ENCODE assay signal across 8 cellular contexts in genomic region chr9:104927912-104928740, GRCh38. TPM values are rescaled to one million over a fixed set of nuclear protein-coding genes. Genes with fewer than 3 reads are reported as not detected.
A peak's percentile ranks its signal among the peaks of the same experiment; 100 is the strongest.
DNase-seq lines count a peak whose midpoint lies in the region; ATAC-seq and TF ChIP-seq lines count a peak whose summit lies in the region.

A gene with protein sequence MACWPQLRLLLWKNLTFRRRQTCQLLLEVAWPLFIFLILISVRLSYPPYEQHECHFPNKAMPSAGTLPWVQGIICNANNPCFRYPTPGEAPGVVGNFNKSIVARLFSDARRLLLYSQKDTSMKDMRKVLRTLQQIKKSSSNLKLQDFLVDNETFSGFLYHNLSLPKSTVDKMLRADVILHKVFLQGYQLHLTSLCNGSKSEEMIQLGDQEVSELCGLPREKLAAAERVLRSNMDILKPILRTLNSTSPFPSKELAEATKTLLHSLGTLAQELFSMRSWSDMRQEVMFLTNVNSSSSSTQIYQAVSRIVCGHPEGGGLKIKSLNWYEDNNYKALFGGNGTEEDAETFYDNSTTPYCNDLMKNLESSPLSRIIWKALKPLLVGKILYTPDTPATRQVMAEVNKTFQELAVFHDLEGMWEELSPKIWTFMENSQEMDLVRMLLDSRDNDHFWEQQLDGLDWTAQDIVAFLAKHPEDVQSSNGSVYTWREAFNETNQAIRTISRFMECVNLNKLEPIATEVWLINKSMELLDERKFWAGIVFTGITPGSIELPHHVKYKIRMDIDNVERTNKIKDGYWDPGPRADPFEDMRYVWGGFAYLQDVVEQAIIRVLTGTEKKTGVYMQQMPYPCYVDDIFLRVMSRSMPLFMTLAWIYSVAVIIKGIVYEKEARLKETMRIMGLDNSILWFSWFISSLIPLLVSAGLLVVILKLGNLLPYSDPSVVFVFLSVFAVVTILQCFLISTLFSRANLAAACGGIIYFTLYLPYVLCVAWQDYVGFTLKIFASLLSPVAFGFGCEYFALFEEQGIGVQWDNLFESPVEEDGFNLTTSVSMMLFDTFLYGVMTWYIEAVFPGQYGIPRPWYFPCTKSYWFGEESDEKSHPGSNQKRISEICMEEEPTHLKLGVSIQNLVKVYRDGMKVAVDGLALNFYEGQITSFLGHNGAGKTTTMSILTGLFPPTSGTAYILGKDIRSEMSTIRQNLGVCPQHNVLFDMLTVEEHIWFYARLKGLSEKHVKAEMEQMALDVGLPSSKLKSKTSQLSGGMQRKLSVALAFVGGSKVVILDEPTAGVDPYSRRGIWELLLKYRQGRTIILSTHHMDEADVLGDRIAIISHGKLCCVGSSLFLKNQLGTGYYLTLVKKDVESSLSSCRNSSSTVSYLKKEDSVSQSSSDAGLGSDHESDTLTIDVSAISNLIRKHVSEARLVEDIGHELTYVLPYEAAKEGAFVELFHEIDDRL (N-terminal part only) (minus strand): TSS chr9:104928155. CDS start chr9:104903679, 24,476 bp downstream.

- peak within 1 kb of the TSS; percentile 88 for H3K4me3 ChIP-seq in PC-3 (ENCODE audit: low read length)

- no peaks in the 10 kb centered on the region for H3K4me1 ChIP-seq in PC-3 (ENCODE audit: insufficient read depth, low read length)

- peak within 1 kb of the TSS; percentile 96 for H3K4me3 Mint-ChIP-seq in activated T-cell treated with anti-CD3 and anti-CD28 coated beads, Interleukin-2, amount 50 U/mL, for 72 hours

- BruUV-seq in PC-3 (replicated peaks; lab: Mats Ljungman, UMichigan) = no TSS peak

- CTCF ChIA-PET in PC-3 (lab: Charles Lee) = no interaction called here

- H3K27me3 Mint-ChIP-seq in activated T-cell treated with anti-CD3 and anti-CD28 coated beads, Interleukin-2, amount 50 U/mL, for 72 hours (ENCODE audit: low read depth) = peaks cover 20% of the 10 kb centered on the region

- in situ Hi-C loops in G401 (cut with HindIII; ENCODE audit: low sequenced_read_pairs) = no loop called here

- peak within 1 kb of the TSS; percentile 76 for H2AFZ ChIP-seq in PC-3 (ENCODE audit: low read length)

- no peaks in the 10 kb centered on the region for H3K36me3 ChIP-seq in PC-3 (ENCODE audit: low read depth, low read length)

- ATAC-seq in HG03135 (IDR thresholded peaks at IDR 0.05; ENCODE audit: unreplicated experiment) (peak; percentile 53), PC-3 (peak; percentile 55), esophagus mucosa (peak; percentile 87), GM21576 (IDR thresholded peaks at IDR 0.05; ENCODE audit: unreplicated experiment) (no peak)
- peak; percentile 70 for ATAC-seq in activated T-cell treated with anti-CD3 and anti-CD28 coated beads, Interleukin-2, amount 50 U/mL, for 72 hours (replicated peaks in 1 of 2)

- no peaks in the 10 kb centered on the region for H3K9me2 ChIP-seq in PC-3 (replicated peaks; ENCODE audit: low read length)

- H3K4me2 ChIP-seq in PC-3 (ENCODE audit: low read length) = peak within 1 kb of the TSS; percentile 98

- peak; percentile 77 for DNase-seq in G401 (ENCODE audit: low spot score)
- peak; percentile 58 for DNase-seq in PC-3
- DNase-seq in activated T-cell treated with anti-CD3 and anti-CD28 coated beads, Interleukin-2, amount 50 U/mL, for 72 hours = peak; percentile 85 to 87
- peak; percentile 92 for DNase-seq in mucosa of gallbladder (ENCODE audit: low spot score)
- peak; percentile 82 for DNase-seq in stimulated activated CD8-positive, alpha-beta memory T cell treated with anti-CD3 and anti-CD28 coated beads, Interleukin-4, amount 100 ng/mL, for 48 hours

- intact Hi-C loops in PC-3 (cut with micrococcal nuclease) = loop anchor here (1.0 to 10.0 kb wide), 6 partner anchors 40 to 484 kb away; no protein-coding TSS in a partner anchor

- POLR2A ChIA-PET in PC-3 (lab: Charles Lee; ENCODE audit: unreplicated experiment) = no interaction called here

- peak within 1 kb of the TSS; percentile 68 for H3K9ac ChIP-seq in PC-3 (ENCODE audit: low read length)

- no peaks in the 10 kb centered on the region for H3K79me2 ChIP-seq in PC-3 (ENCODE audit: low read length)

- no peak for TF ChIP-seq CTCF in PC-3 (conservative IDR thresholded peaks at IDR 0.05; ENCODE audit: low read depth, low read length)

- H3K9me3 ChIP-seq in PC-3 (ENCODE audit: low read length) = no peaks in the 10 kb centered on the region

- peaks cover 22% of the 10 kb centered on the region for H3K4me1 Mint-ChIP-seq in activated T-cell treated with anti-CD3 and anti-CD28 coated beads, Interleukin-2, amount 50 U/mL, for 72 hours (ENCODE audit: low read depth)

- H4K20me1 ChIP-seq in PC-3 (ENCODE audit: low read length) = no peaks in the 10 kb centered on the region

- no peaks in the 10 kb centered on the region for H3K9me3 Mint-ChIP-seq in activated T-cell treated with anti-CD3 and anti-CD28 coated beads, Interleukin-2, amount 50 U/mL, for 72 hours

- H3K27me3 ChIP-seq in PC-3 (ENCODE audit: low read length) = no peaks in the 10 kb centered on the region

- peak within 1 kb of the TSS; percentile 81 for H3K27ac Mint-ChIP-seq in activated T-cell treated with anti-CD3 and anti-CD28 coated beads, Interleukin-2, amount 50 U/mL, for 72 hours

- H3F3A ChIP-seq in PC-3 (ENCODE audit: low read length, unreplicated experiment) = no peaks in the 10 kb centered on the region

- peaks cover 3 to 7% of the 10 kb centered on the region in 2 donors for H3K36me3 Mint-ChIP-seq in activated T-cell treated with anti-CD3 and anti-CD28 coated beads, Interleukin-2, amount 50 U/mL, for 72 hours (ENCODE audit: insufficient read depth in 2 of 2)

- H3K27ac ChIP-seq in PC-3 (ENCODE audit: low read length) = peak within 1 kb of the TSS; percentile 43

RNA-seq across cellular contexts. Expression of the gene that starts here (rescaled TPM):
- 8.2 and 13.7 TPM in 2 replicates for total RNA-seq in G401 (2014; rRNA removed; shearing (Covaris generic))
- total RNA-seq in PC-3 (2014; rRNA removed) (2.3 and 2.5 TPM in 2 replicates), esophagus mucosa (23.9 TPM), mucosa of gallbladder (36.4 TPM)
- total RNA-seq in activated T-cell treated with anti-CD3 and anti-CD28 coated beads, Interleukin-2, amount 50 U/mL, for 72 hours = 10 to 100 TPM; 12.4 to 19.5 TPM
